Comparison of ENCODE assay signal across 1 cellular context in the genomic region with DNA sequence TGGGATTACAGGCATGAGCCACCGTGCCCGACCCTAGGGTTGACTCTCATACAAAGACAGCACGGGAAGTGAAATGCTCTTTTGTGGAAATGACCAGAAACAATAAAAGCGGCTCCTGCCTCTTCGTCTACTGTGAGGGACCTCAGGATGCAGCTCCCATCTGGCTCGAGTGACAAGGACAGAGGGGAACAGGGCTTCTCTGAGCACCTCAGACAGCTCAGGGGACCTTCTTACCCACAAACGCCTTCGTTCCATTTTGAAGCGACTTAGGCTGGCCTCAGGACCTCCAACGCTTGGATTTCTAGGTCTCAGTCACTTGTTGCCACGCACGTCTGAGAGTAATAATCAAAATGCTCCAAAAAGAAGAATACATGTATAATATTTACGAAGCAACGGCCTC.
TF ChIP-seq lines count a peak whose summit lies in the region.

No MANE protein-coding gene starts in this region.

TF ChIP-seq in A549, 52 proteins besides CTCF, POLR2A, EP300 and RAD21 (continued from another document):
- TF ChIP-seq BCL3 (IDR thresholded peaks at IDR 0.05) (no peak), ZNF302 (CRISPR knock-in tag; IDR thresholded peaks at IDR 0.05) (no peak), SMC3 (IDR thresholded peaks at IDR 0.05) (no peak), FOSB (CRISPR knock-in tag; IDR thresholded peaks at IDR 0.05) (no peak), CEBPB (IDR thresholded peaks at IDR 0.05) (no peak), MAFK (IDR thresholded peaks at IDR 0.05; ENCODE audit: partially characterized antibody) (no peak), HOXA7 (CRISPR knock-in tag; IDR thresholded peaks at IDR 0.05) (no peak), GATA3 (IDR thresholded peaks at IDR 0.05; ENCODE audit: borderline replicate concordance) (no peak), CHD4 (IDR thresholded peaks at IDR 0.05; ENCODE audit: borderline replicate concordance) (no peak), ZSCAN20 (CRISPR knock-in tag; IDR thresholded peaks at IDR 0.05) (no peak), E2F6 (IDR thresholded peaks at IDR 0.05; ENCODE audit: borderline replicate concordance, low read depth) (no peak)
- TF ChIP-seq, protein P1, sequence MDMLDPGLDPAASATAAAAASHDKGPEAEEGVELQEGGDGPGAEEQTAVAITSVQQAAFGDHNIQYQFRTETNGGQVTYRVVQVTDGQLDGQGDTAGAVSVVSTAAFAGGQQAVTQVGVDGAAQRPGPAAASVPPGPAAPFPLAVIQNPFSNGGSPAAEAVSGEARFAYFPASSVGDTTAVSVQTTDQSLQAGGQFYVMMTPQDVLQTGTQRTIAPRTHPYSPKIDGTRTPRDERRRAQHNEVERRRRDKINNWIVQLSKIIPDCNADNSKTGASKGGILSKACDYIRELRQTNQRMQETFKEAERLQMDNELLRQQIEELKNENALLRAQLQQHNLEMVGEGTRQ (IDR thresholded peaks at IDR 0.05): no peak
- TF ChIP-seq, protein P2, sequence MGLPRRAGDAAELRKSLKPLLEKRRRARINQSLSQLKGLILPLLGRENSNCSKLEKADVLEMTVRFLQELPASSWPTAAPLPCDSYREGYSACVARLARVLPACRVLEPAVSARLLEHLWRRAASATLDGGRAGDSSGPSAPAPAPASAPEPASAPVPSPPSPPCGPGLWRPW (IDR thresholded peaks at IDR 0.05): no peak
